1 cellular context compared by ENCODE assay signal in the genomic region with DNA sequence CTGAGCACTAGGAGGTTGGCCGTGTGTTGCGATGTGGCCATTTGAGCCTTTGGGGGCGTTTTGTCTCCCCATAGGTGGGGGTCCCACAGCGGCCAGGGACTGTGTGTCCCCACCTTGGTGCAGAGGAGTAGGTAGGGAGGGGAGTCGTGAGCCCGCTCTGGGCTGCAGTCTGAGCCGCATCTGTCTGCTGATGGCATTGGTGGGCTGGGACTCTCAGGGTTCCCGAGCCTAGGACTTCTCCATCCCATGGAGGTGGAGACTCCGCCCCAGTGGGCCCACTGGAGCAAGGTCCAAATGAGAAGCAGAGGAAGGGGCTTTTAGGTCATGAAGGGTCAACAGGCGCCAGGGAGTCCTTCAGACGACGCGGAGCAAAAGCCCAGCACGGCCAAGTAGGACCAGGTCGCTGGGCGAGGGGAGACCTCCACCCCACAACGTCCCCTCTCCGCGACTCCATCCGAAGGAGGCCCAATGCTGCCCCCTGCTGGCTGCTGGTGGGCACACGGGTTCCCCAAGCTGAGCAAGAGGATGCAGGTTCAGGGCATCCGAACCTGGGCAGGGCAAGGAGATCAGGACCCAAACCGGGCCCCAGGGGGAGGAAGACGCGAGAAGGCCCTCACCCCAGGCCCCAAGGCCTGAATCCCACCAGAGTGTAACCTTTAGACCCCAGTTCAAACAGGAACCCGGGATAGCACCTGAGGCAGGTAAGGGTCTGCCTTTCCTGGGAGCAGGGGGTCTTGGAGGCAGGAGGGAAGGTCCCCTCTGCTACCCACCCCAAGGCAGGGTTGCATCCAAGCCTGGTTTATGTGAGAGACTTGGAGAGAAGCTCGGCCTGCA.
TF ChIP-seq lines count a peak whose summit lies in the region.

No MANE protein-coding gene starts in this region.

TF ChIP-seq in HEK293, 187 proteins besides CTCF, POLR2A, EP300 and RAD21:
- TF ChIP-seq, protein P1, sequence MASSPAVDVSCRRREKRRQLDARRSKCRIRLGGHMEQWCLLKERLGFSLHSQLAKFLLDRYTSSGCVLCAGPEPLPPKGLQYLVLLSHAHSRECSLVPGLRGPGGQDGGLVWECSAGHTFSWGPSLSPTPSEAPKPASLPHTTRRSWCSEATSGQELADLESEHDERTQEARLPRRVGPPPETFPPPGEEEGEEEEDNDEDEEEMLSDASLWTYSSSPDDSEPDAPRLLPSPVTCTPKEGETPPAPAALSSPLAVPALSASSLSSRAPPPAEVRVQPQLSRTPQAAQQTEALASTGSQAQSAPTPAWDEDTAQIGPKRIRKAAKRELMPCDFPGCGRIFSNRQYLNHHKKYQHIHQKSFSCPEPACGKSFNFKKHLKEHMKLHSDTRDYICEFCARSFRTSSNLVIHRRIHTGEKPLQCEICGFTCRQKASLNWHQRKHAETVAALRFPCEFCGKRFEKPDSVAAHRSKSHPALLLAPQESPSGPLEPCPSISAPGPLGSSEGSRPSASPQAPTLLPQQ (tag by site-specific recombination; IDR thresholded peaks at IDR 0.05): peak; percentile 78
- TF ChIP-seq ZNF654 (tag by site-specific recombination; IDR thresholded peaks at IDR 0.05; ENCODE audit: low read depth): peak; percentile 42
- TF ChIP-seq ZFP69B (tag by site-specific recombination; IDR thresholded peaks at IDR 0.05): peak; percentile 84
- no peak for TF ChIP-seq ZBTB7A (tag by site-specific recombination; IDR thresholded peaks at IDR 0.05; ENCODE audit: low read depth)
